8 cellular contexts compared by ENCODE assay signal in genomic region chr20:8132632-8133587, GRCh38. TPM values are rescaled to one million over a fixed set of nuclear protein-coding genes. Genes with fewer than 3 reads are reported as not detected.
DNase-seq lines count a peak whose midpoint lies in the region; TF ChIP-seq lines count a peak whose summit lies in the region.

No MANE protein-coding gene starts in this region.

- H3K36me3 ChIP-seq in WERI-Rb-1 = no peaks in the 10 kb centered on the region
- no peaks in the 10 kb centered on the region for H3K36me3 ChIP-seq in esophagus (ENCODE audit: control insufficient read depth in 2 of 2, insufficient read depth in 2 of 2, low read length in 1 of 2)
- no peaks in the 10 kb centered on the region for H3K36me3 ChIP-seq in muscle layer of colon (ENCODE audit: insufficient read depth, low read length)
- H3K36me3 ChIP-seq in urinary bladder (ENCODE audit: insufficient read depth) = peaks cover 2% of the 10 kb centered on the region

- H3K27me3 ChIP-seq in WERI-Rb-1 (ENCODE audit: insufficient read depth, low read depth, severe bottlenecking) (peaks cover 9% of the 10 kb centered on the region), esophagus (ENCODE audit: control insufficient read depth in 1 of 2, insufficient read depth in 2 of 2, low read length in 2 of 2) (peaks cover 0 to 5% of the 10 kb centered on the region in 2 donors), muscle layer of colon (ENCODE audit: control insufficient read depth in 1 of 2, insufficient read depth in 2 of 2, low read length in 2 of 2) (no peaks in the 10 kb centered on the region)

- no peak for TF ChIP-seq CTCF in WERI-Rb-1 (IDR thresholded peaks at IDR 0.05; ENCODE audit: low read depth, low read length)

- H3K9me3 ChIP-seq in WERI-Rb-1 (ENCODE audit: severe bottlenecking) (no peaks in the 10 kb centered on the region), esophagus (ENCODE audit: control insufficient read depth in 2 of 2, insufficient read depth in 1 of 2, low read depth in 1 of 2, low read length in 1 of 2) (no peaks in the 10 kb centered on the region), muscle layer of colon (ENCODE audit: low read length) (no peaks in the 10 kb centered on the region)

- 3 to 7% methylated on average over 53 of the region's 53 CpGs for WGBS in esophagus, 2 donors
- 4% methylated on average over 53 of the region's 53 CpGs for WGBS in urinary bladder

- no peak overlapping the region for H3K27ac ChIP-seq in WERI-Rb-1
- H3K27ac ChIP-seq in esophagus (ENCODE audit: low read depth in 2 of 2, low read length in 1 of 2) = peak overlapping the region; percentile 59 to 83
- peak overlapping the region; percentile 76 for H3K27ac ChIP-seq in muscle layer of colon (ENCODE audit: low read depth, low read length)
- peak overlapping the region; percentile 61 for H3K27ac ChIP-seq in urinary bladder (ENCODE audit: low read depth)

- peak overlapping the region; percentile 59 for H3K9ac ChIP-seq in muscle layer of colon (ENCODE audit: low read length)

- H3K4me1 ChIP-seq in esophagus (ENCODE audit: control insufficient read depth in 2 of 2, insufficient read depth in 2 of 2, low read length in 1 of 2) (peaks cover 0 to 2% of the 10 kb centered on the region in 2 donors), muscle layer of colon (ENCODE audit: insufficient read depth, low read length) (peaks cover 38% of the 10 kb centered on the region), urinary bladder (ENCODE audit: insufficient read depth) (no peaks in the 10 kb centered on the region)

- DNase-seq in SKM-1 treated with dmso at 0.1 percent for 144 hours (lab: John Stamatoyannopoulos, UW; ENCODE audit: unreplicated experiment) (peak; percentile 33), SKM-1 (lab: John Stamatoyannopoulos, UW; ENCODE audit: unreplicated experiment) (no peak), WERI-Rb-1 (peak; percentile 7), NCI-H128 (lab: John Stamatoyannopoulos, UW; ENCODE audit: unreplicated experiment) (no peak), GM19240 (ENCODE audit: insufficient read length, low spot score) (no peak)

- H3K4me3 ChIP-seq in WERI-Rb-1 (ENCODE audit: low read depth, low read length) (peak overlapping the region; percentile 48), esophagus (ENCODE audit: low read depth in 1 of 2, low read length in 2 of 2) (peak overlapping the region; percentile 59 to 63), muscle layer of colon (ENCODE audit: low read depth in 1 of 2, low read length in 2 of 2) (peak overlapping the region; percentile 88 to 90), urinary bladder (ENCODE audit: low read depth, low read length) (peak overlapping the region; percentile 86)

RNA-seq across cellular contexts. Expression of gene PLCB1, which starts 0.8 kb away (rescaled TPM):
- polyA plus RNA-seq in esophagus (1 to 10 TPM; 1.7 to 3.0 TPM), urinary bladder (16.8 TPM)
- 147 TPM for total RNA-seq in urinary bladder

Comparison
In these comparisons a context has a peak if more than half of its experiments do, and no peak if none do; other contexts are left out.
1. DNase-seq: peak in SKM-1 treated with dmso at 0.1 percent for 144 hours (single experiment) and WERI-Rb-1 (single experiment); none in SKM-1 (single experiment), NCI-H128 (single experiment) and GM19240 (single experiment).
2. Peak in every context shown above with its lines, with median percentiles within 50 percentile points of each other: H3K4me3 ChIP-seq.